1 cellular context compared by ENCODE assay signal in genomic region chr20:57389695-57390603, GRCh38.
TF ChIP-seq lines count a peak whose summit lies in the region.

No MANE protein-coding gene starts in this region.

TF ChIP-seq in K562, 482 proteins besides CTCF, POLR2A, EP300 and RAD21 (continued from another document):
- TF ChIP-seq ZNF592 (IDR thresholded peaks at IDR 0.05), result peak; percentile 93
- peak; percentile 94 for TF ChIP-seq ZNF589 (CRISPR knock-in tag; IDR thresholded peaks at IDR 0.05; ENCODE audit: low read depth)
- TF ChIP-seq, protein P1, sequence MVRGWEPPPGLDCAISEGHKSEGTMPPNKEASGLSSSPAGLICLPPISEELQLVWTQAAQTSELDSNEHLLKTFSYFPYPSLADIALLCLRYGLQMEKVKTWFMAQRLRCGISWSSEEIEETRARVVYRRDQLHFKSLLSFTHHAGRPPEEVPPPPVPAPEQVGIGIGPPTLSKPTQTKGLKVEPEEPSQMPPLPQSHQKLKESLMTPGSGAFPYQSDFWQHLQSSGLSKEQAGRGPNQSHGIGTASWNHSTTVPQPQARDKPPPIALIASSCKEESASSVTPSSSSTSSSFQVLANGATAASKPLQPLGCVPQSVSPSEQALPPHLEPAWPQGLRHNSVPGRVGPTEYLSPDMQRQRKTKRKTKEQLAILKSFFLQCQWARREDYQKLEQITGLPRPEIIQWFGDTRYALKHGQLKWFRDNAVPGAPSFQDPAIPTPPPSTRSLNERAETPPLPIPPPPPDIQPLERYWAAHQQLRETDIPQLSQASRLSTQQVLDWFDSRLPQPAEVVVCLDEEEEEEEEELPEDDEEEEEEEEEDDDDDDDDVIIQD (CRISPR knock-in tag; IDR thresholded peaks at IDR 0.05), result no peak
- TF ChIP-seq, protein P2, sequence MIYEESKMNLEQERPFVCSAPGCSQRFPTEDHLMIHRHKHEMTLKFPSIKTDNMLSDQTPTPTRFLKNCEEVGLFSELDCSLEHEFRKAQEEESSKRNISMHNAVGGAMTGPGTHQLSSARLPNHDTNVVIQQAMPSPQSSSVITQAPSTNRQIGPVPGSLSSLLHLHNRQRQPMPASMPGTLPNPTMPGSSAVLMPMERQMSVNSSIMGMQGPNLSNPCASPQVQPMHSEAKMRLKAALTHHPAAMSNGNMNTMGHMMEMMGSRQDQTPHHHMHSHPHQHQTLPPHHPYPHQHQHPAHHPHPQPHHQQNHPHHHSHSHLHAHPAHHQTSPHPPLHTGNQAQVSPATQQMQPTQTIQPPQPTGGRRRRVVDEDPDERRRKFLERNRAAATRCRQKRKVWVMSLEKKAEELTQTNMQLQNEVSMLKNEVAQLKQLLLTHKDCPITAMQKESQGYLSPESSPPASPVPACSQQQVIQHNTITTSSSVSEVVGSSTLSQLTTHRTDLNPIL (CRISPR knock-in tag; IDR thresholded peaks at IDR 0.05), result no peak
